8 cellular contexts compared by ENCODE assay signal in genomic region chr6:133707456-133707855, GRCh38.
DNase-seq lines count a peak whose midpoint lies in the region; ATAC-seq lines count a peak whose summit lies in the region.

No MANE protein-coding gene starts in this region.

- H3K36me3 ChIP-seq in skeletal muscle satellite cell (ENCODE audit: insufficient read depth, low read length), result no peaks in the 10 kb centered on the region

- no peak overlapping the region for H3K27ac Mint-ChIP-seq in activated naive CD4-positive, alpha-beta T cell treated with anti-CD3 and anti-CD28 coated beads, Interleukin-2, amount 50 U/mL, for 72 hours

- no peak for DNase-seq in activated naive CD4-positive, alpha-beta T cell treated with anti-CD3 and anti-CD28 coated beads, Interleukin-2, amount 50 U/mL, for 72 hours (ENCODE audit: low spot score in 2 of 2)
- DNase-seq in activated naive CD4-positive, alpha-beta T cell (lab: John Stamatoyannopoulos, UW), result no peak
- DNase-seq in HT1080 (ENCODE audit: low read depth), result peak; percentile 90
- DNase-seq in astrocyte of the hippocampus (ENCODE audit: low read depth, low spot score), result peak; percentile 84
- DNase-seq in stimulated activated naive CD4-positive, alpha-beta T cell (lab: John Stamatoyannopoulos, UW), result no peak
- no peak for DNase-seq in DMS53 treated with DMSO at 0.1 percent for 48 hours (lab: John Stamatoyannopoulos, UW; ENCODE audit: unreplicated experiment)

- no peaks in the 10 kb centered on the region for H3K27me3 ChIP-seq in skeletal muscle satellite cell (ENCODE audit: control insufficient read depth, insufficient read depth, low read length)

- H3K9me3 ChIP-seq in skeletal muscle satellite cell (replicated peaks; ENCODE audit: low read length), result no peaks in the 10 kb centered on the region

- H3K9ac ChIP-seq in skeletal muscle satellite cell (ENCODE audit: low read depth, low read length), result peak overlapping the region; percentile 76

- H3K4me2 ChIP-seq in skeletal muscle satellite cell (ENCODE audit: low read length), result peak overlapping the region; percentile 41

- H3K4me3 ChIP-seq in skeletal muscle satellite cell (ENCODE audit: low read length), result no peak overlapping the region

- peaks cover 47% of the 10 kb centered on the region for H3K4me1 ChIP-seq in skeletal muscle satellite cell (ENCODE audit: control insufficient read depth, insufficient read depth, low read length)

- no peaks in the 10 kb centered on the region for H3K36me3 Mint-ChIP-seq in activated naive CD4-positive, alpha-beta T cell treated with anti-CD3 and anti-CD28 coated beads, Interleukin-2, amount 50 U/mL, for 72 hours

- no peaks in the 10 kb centered on the region for H3K9me3 Mint-ChIP-seq in activated naive CD4-positive, alpha-beta T cell treated with anti-CD3 and anti-CD28 coated beads, Interleukin-2, amount 50 U/mL, for 72 hours

- ATAC-seq in activated naive CD4-positive, alpha-beta T cell treated with anti-CD3 and anti-CD28 coated beads, Interleukin-2, amount 50 U/mL, for 72 hours, result peak; percentile 43 to 47
- ATAC-seq in HG02840 (IDR thresholded peaks at IDR 0.05; ENCODE audit: low FRiP score, unreplicated experiment), result no peak

Comparison
In these comparisons a context has a peak if more than half of its experiments do, and no peak if none do; other contexts are left out.
1. DNase-seq: peak in HT1080 (single experiment) and astrocyte of the hippocampus (single experiment); none in activated naive CD4-positive, alpha-beta T cell treated with anti-CD3 and anti-CD28 coated beads, Interleukin-2, amount 50 U/mL, for 72 hours (0 of 2), activated naive CD4-positive, alpha-beta T cell (0 of 4), stimulated activated naive CD4-positive, alpha-beta T cell (0 of 6) and DMS53 treated with DMSO at 0.1 percent for 48 hours (single experiment).